In genomic region chr12:58920956-58921861, GRCh38 we compare ENCODE assay signal across 2 cellular contexts.
TF ChIP-seq lines count a peak whose summit lies in the region.

No MANE protein-coding gene starts in this region.

TF ChIP-seq in GM12878, 131 proteins besides CTCF, POLR2A, EP300 and RAD21:
- TF ChIP-seq ZNF592 (IDR thresholded peaks at IDR 0.05) (no peak), NFIC (IDR thresholded peaks at IDR 0.05; ENCODE audit: low read depth, low read length) (peak; percentile 28; the same call in 1 of the 2 replicates), SKIL (IDR thresholded peaks at IDR 0.05; ENCODE audit: low read depth, poor library complexity, severe bottlenecking) (no peak), ZBTB40 (IDR thresholded peaks at IDR 0.05; ENCODE audit: borderline replicate concordance) (no peak), ZNF622 (IDR thresholded peaks at IDR 0.05) (no peak), JUNB (IDR thresholded peaks at IDR 0.05) (peak; percentile 60), KDM1A (IDR thresholded peaks at IDR 0.05; ENCODE audit: borderline replicate concordance) (no peak), SIX5 (IDR thresholded peaks at IDR 0.05; ENCODE audit: low read depth, low read length, severe bottlenecking) (no peak), NR2C2 (IDR thresholded peaks at IDR 0.05; ENCODE audit: borderline replicate concordance, control insufficient read depth, insufficient read length, low read depth) (no peak), RUNX3 (IDR thresholded peaks at IDR 0.05; ENCODE audit: low read length) (peak; percentile 42)

TF ChIP-seq in HepG2, 621 proteins besides CTCF, POLR2A, EP300 and RAD21 (continues in another document):
- TF ChIP-seq ZNF253 (CRISPR knock-in tag; IDR thresholded peaks at IDR 0.05; ENCODE audit: borderline replicate concordance), result no peak
- TF ChIP-seq REPIN1 (CRISPR knock-in tag; IDR thresholded peaks at IDR 0.05; ENCODE audit: borderline replicate concordance, low read depth), result no peak
- no peak for TF ChIP-seq FOXC1 (CRISPR knock-in tag; IDR thresholded peaks at IDR 0.05; ENCODE audit: borderline replicate concordance)
- TF ChIP-seq ZNF816 (CRISPR knock-in tag; IDR thresholded peaks at IDR 0.05; ENCODE audit: borderline replicate concordance), result no peak
- no peak for TF ChIP-seq ZNF547 (CRISPR knock-in tag; IDR thresholded peaks at IDR 0.05)
- TF ChIP-seq CBFB (CRISPR knock-in tag; IDR thresholded peaks at IDR 0.05), result no peak
- no peak for TF ChIP-seq MXD4 (CRISPR knock-in tag; IDR thresholded peaks at IDR 0.05)
- no peak for TF ChIP-seq STAT6 (CRISPR knock-in tag; IDR thresholded peaks at IDR 0.05; ENCODE audit: borderline replicate concordance)
- TF ChIP-seq ZBTB44 (CRISPR knock-in tag; IDR thresholded peaks at IDR 0.05), result no peak
- TF ChIP-seq ZNF552 (CRISPR knock-in tag; IDR thresholded peaks at IDR 0.05; ENCODE audit: borderline replicate concordance), result no peak
- no peak for TF ChIP-seq TP53 (CRISPR knock-in tag; conservative IDR thresholded peaks at IDR 0.05)
- TF ChIP-seq ZNF678 (CRISPR knock-in tag; IDR thresholded peaks at IDR 0.05), result no peak
- TF ChIP-seq ZSCAN29 (CRISPR knock-in tag; conservative IDR thresholded peaks at IDR 0.05), result no peak
- no peak for TF ChIP-seq WIZ (CRISPR knock-in tag; IDR thresholded peaks at IDR 0.05)
- no peak for TF ChIP-seq ZBTB46 (CRISPR knock-in tag; IDR thresholded peaks at IDR 0.05; ENCODE audit: borderline replicate concordance)
- TF ChIP-seq ETS1 (CRISPR knock-in tag; IDR thresholded peaks at IDR 0.05), result no peak
- peak; percentile 84 for TF ChIP-seq ARID5B (CRISPR knock-in tag; IDR thresholded peaks at IDR 0.05)
- TF ChIP-seq ARNTL (CRISPR knock-in tag; IDR thresholded peaks at IDR 0.05), result no peak
- TF ChIP-seq TBX2 (CRISPR knock-in tag; IDR thresholded peaks at IDR 0.05; ENCODE audit: borderline replicate concordance), result no peak
- no peak for TF ChIP-seq RBM22 (optimal IDR thresholded peaks at IDR 0.05; ENCODE audit: low read length)
- TF ChIP-seq SALL1 (CRISPR knock-in tag; IDR thresholded peaks at IDR 0.05), result peak; percentile 37; the same call in 1 of the 2 replicates
- TF ChIP-seq AGO2 (optimal IDR thresholded peaks at IDR 0.05; ENCODE audit: low read depth, low read length), result no peak
- TF ChIP-seq ZNF737 (CRISPR knock-in tag; IDR thresholded peaks at IDR 0.05; ENCODE audit: borderline replicate concordance), result no peak
- no peak for TF ChIP-seq TCF12 (IDR thresholded peaks at IDR 0.05)
- no peak for TF ChIP-seq TCF12 (CRISPR knock-in tag; IDR thresholded peaks at IDR 0.05)
- TF ChIP-seq ZBTB4 (CRISPR knock-in tag; IDR thresholded peaks at IDR 0.05; ENCODE audit: borderline replicate concordance), result no peak
- no peak for TF ChIP-seq CENPBD1 (CRISPR knock-in tag; IDR thresholded peaks at IDR 0.05; ENCODE audit: borderline replicate concordance, low read depth)
- peak; percentile 82 for TF ChIP-seq HNF4G (IDR thresholded peaks at IDR 0.05; ENCODE audit: borderline replicate concordance, low read depth, low read length)
- no peak for TF ChIP-seq HNF4G (CRISPR knock-in tag; IDR thresholded peaks at IDR 0.05; ENCODE audit: borderline replicate concordance, low read depth)
- TF ChIP-seq ZBTB39 (CRISPR knock-in tag; IDR thresholded peaks at IDR 0.05), result no peak
- peak; percentile 45; the same call in 1 of the 2 replicates for TF ChIP-seq FOXJ3 (CRISPR knock-in tag; IDR thresholded peaks at IDR 0.05; ENCODE audit: borderline replicate concordance)
- TF ChIP-seq SIN3B (IDR thresholded peaks at IDR 0.05; ENCODE audit: low read length), result no peak
- no peak for TF ChIP-seq ZNF713 (CRISPR knock-in tag; IDR thresholded peaks at IDR 0.05)
